In genomic region chr19:5967571-5967970, GRCh38 we compare ENCODE assay signal across 11 cellular contexts. TPM values are rescaled to one million over a fixed set of nuclear protein-coding genes. Genes with fewer than 3 reads are reported as not detected.
A peak's percentile ranks its signal among the peaks of the same experiment; 100 is the strongest.
DNase-seq lines count a peak whose midpoint lies in the region; ATAC-seq, FAIRE-seq and TF ChIP-seq lines count a peak whose summit lies in the region.
"Had no signal": no experiment of that assay in that cellular context is flagged by ENCODE, and none has a peak within 500 bp of the region (broad histone marks: within the 10 kb centered on the region; RNA-seq: fewer than 3 reads in every experiment).

No MANE protein-coding gene starts in this region.

- ATAC-seq in Right ventricle myocardium inferior: no peak
- ATAC-seq in natural killer cell treated with Interleukin-12 subunit alpha and Interleukin-12 subunit beta and Interleukin-15 and Interleukin-18, amount 100 ng/mL, for 72 hours: no peak
- no peak for ATAC-seq in HG02970 (IDR thresholded peaks at IDR 0.05; ENCODE audit: low FRiP score, unreplicated experiment)

- peak; percentile 50 for FAIRE-seq in bronchial epithelial cell (lab: Jason Lieb, UNC)
- FAIRE-seq: small intestine had no signal

- peak overlapping the region; percentile 72 to 77 for H3K27ac ChIP-seq in right atrium auricular region

- no peaks in the 10 kb centered on the region for H3K9me3 ChIP-seq in right atrium auricular region
- H3K9me3 ChIP-seq: left lung had no signal

- intact Hi-C loops in Right ventricle myocardium inferior (cut with DNase I): loop anchor here (5.0 kb wide), 1 partner anchor 65 kb away; the partner anchor contains the start of genes NDUFA11 and VMAC

- H3K4me1 Mint-ChIP-seq in natural killer cell treated with Interleukin-12 subunit alpha and Interleukin-12 subunit beta and Interleukin-15 and Interleukin-18, amount 100 ng/mL, for 72 hours (ENCODE audit: low read depth in 2 of 2): peaks cover 47 to 66% of the 10 kb centered on the region in 2 donors

- DNase-seq in right atrium auricular region (ENCODE audit: low spot score): no peak
- DNase-seq in Right ventricle myocardium inferior (ENCODE audit: missing footprints): no peak
- no peak for DNase-seq in bronchial epithelial cell (ENCODE audit: low read depth)
- DNase-seq in natural killer cell treated with Interleukin-12 subunit alpha and Interleukin-12 subunit beta and Interleukin-15 and Interleukin-18, amount 100 ng/mL, for 72 hours (ENCODE audit: low spot score): no peak
- DNase-seq in cortex of kidney (lab: John Stamatoyannopoulos, UW): no peak
- no peak for DNase-seq in NCI-H1105 (lab: John Stamatoyannopoulos, UW)
- no peak for DNase-seq in amygdala (lab: John Stamatoyannopoulos, UW)

- H3K36me3 ChIP-seq in right atrium auricular region (peaks cover 1% of the 10 kb centered on the region), bronchial epithelial cell (ENCODE audit: control insufficient read depth, insufficient read depth, low read length) (peaks cover 5% of the 10 kb centered on the region)

- TF ChIP-seq CTCF in right atrium auricular region (IDR thresholded peaks at IDR 0.05): no peak
- no peak for TF ChIP-seq CTCF in bronchial epithelial cell (IDR thresholded peaks at IDR 0.05; ENCODE audit: insufficient read depth, low read length, severe bottlenecking)

- H3K27ac Mint-ChIP-seq in natural killer cell treated with Interleukin-12 subunit alpha and Interleukin-12 subunit beta and Interleukin-15 and Interleukin-18, amount 100 ng/mL, for 72 hours: peak overlapping the region; percentile 59 to 80

- H3K4me3 Mint-ChIP-seq in natural killer cell treated with Interleukin-12 subunit alpha and Interleukin-12 subunit beta and Interleukin-15 and Interleukin-18, amount 100 ng/mL, for 72 hours: peak overlapping the region; percentile 40

- H3K27me3 ChIP-seq in right atrium auricular region (no peaks in the 10 kb centered on the region), bronchial epithelial cell (ENCODE audit: control insufficient read depth, insufficient read depth, low read length) (no peaks in the 10 kb centered on the region)
- H3K27me3 ChIP-seq: left lung had no signal

- H3K9me3 Mint-ChIP-seq in natural killer cell treated with Interleukin-12 subunit alpha and Interleukin-12 subunit beta and Interleukin-15 and Interleukin-18, amount 100 ng/mL, for 72 hours: no peaks in the 10 kb centered on the region

- H3K4me3 ChIP-seq in right atrium auricular region (no peak overlapping the region), bronchial epithelial cell (ENCODE audit: low read depth, low read length) (no peak overlapping the region)
- H3K4me3 ChIP-seq: GM12878, left lung had no signal

- H3K36me3 Mint-ChIP-seq in natural killer cell treated with Interleukin-12 subunit alpha and Interleukin-12 subunit beta and Interleukin-15 and Interleukin-18, amount 100 ng/mL, for 72 hours: no peaks in the 10 kb centered on the region

- H3K4me1 ChIP-seq in right atrium auricular region: peaks cover 4 to 82% of the 10 kb centered on the region in 2 donors

- H3K27me3 Mint-ChIP-seq in natural killer cell treated with Interleukin-12 subunit alpha and Interleukin-12 subunit beta and Interleukin-15 and Interleukin-18, amount 100 ng/mL, for 72 hours: no peaks in the 10 kb centered on the region

RNA-seq across cellular contexts. Expression of gene RANBP3, which starts 10.4 kb away (rescaled TPM):
- total RNA-seq in right atrium auricular region: 10 to 100 TPM; 53.6 to 54.7 TPM
- 65.6 TPM for total RNA-seq in Right ventricle myocardium inferior
- 25.0 and 27.9 TPM in 2 replicates for total RNA-seq in bronchial epithelial cell
- total RNA-seq in natural killer cell treated with Interleukin-12 subunit alpha and Interleukin-12 subunit beta and Interleukin-15 and Interleukin-18, amount 100 ng/mL, for 72 hours: 100 to 1,000 TPM in 1 of 2 donors, 10 to 100 TPM in 1; 96.5 to 119 TPM

RNA-seq across cellular contexts. Expression of gene CAPS, which starts 53.5 kb away (rescaled TPM):
- total RNA-seq in right atrium auricular region (1 to 10 TPM; 4.5 to 7.3 TPM), Right ventricle myocardium inferior (3.8 TPM), bronchial epithelial cell (8.2 and 18.8 TPM in 2 replicates)
- total RNA-seq in natural killer cell treated with Interleukin-12 subunit alpha and Interleukin-12 subunit beta and Interleukin-15 and Interleukin-18, amount 100 ng/mL, for 72 hours: 1 to 10 TPM; 7.6 to 8.6 TPM
